Comparison of ENCODE assay signal across 11 cellular contexts in the genomic region with DNA sequence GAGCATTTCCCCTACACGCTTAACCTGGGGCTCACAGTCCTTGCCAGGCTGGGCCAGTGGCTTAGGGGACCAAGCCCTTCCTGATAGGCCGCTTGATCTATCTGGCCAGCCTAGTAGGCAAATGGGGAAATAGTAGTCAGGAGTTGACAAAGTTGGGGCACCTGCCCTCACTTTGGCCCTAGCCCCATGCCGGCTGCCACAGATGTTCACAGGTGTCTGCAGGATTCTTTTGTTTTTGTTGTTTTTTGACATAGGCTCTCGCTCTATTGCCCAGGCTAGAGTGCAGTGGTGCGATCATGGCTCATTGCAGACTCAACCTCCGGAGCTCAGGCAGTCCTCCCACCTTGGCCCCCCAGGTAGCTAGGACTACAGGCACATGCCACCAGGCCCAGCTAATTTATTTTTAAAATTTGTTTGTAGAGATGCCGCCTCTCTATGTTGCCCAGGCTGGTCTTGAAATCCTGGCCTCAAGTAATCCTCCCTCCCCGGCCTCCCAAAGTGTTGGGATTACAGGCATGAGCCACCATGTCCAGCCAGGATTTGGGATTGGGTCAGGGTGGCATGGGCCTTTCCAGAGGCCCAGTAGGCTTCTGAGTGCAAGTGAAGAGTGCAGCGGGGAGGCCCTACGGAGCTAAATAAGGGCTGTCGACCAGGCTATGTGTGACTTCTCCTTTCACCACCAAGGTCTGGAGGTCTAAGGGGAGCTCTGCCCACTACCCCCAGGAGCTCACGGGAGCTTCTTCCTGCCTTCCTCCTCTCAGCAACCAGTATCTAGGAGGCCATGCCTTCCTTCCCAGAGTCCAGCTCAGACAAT. TPM values are rescaled to one million over a fixed set of nuclear protein-coding genes. Genes with fewer than 3 reads are reported as not detected.
DNase-seq lines count a peak whose midpoint lies in the region; ATAC-seq and TF ChIP-seq lines count a peak whose summit lies in the region.
"Had no signal": no experiment of that assay in that cellular context is flagged by ENCODE, and none has a peak within 500 bp of the region (broad histone marks: within the 10 kb centered on the region; RNA-seq: fewer than 3 reads in every experiment).

No MANE protein-coding gene starts in this region.

- peaks cover 13% of the 10 kb centered on the region for H3K4me1 ChIP-seq in GM23338 (ENCODE audit: insufficient read depth)

- H2AFZ ChIP-seq in GM23338: 0 out of 2 replicates have a peak overlapping the region, but pooled peaks have one; percentile 9

- no peak overlapping the region for H3K27ac ChIP-seq in GM23338 (ENCODE audit: low read depth)
- H3K27ac ChIP-seq: suprapubic skin had no signal

- DNase-seq in GM23338 (ENCODE audit: low spot score) (no peak), MV-4-11 (lab: John Stamatoyannopoulos, UW) (peak; percentile 8), nephron progenitor cell (no peak), NCI-H446 treated with DMSO at 0.1 percent for 48 hours (lab: John Stamatoyannopoulos, UW) (no peak), DMS114 treated with DMSO at 0.1 percent for 48 hours (lab: John Stamatoyannopoulos, UW; ENCODE audit: unreplicated experiment) (no peak), progenitor cell of endocrine pancreas (ENCODE audit: low spot score, unreplicated experiment) (no peak)
- DNase-seq in activated T-helper 2 cell treated with anti-CD3 and anti-CD28 coated beads, Interferon-gamma antibody, Interleukin-2, Interleukin-4, amounts not matched to agents 10 μg/mL and 5 μg/mL and 100 μg/mL, durations not matched to agents 14 hours and 24 hours and 36 hours (ENCODE audit: low spot score): no peak
- DNase-seq: NCI-H146, NCI-H526 treated with DMSO at 0.1 percent for 48 hours, SW 1271 had no signal

- H3K27me3 Mint-ChIP-seq in GM23338 (ENCODE audit: insufficient read depth, low read depth, poor library complexity) (peaks cover 13% of the 10 kb centered on the region), nephron progenitor cell (ENCODE audit: low read depth, poor library complexity) (peaks cover 30% of the 10 kb centered on the region), progenitor cell of endocrine pancreas (peaks cover 4% of the 10 kb centered on the region)
- H3K27me3 Mint-ChIP-seq in activated T-helper 2 cell treated with anti-CD3 and anti-CD28 coated beads, Interferon-gamma antibody, Interleukin-2, Interleukin-4, amounts not matched to agents 10 μg/mL and 5 μg/mL and 100 μg/mL, durations not matched to agents 14 hours and 24 hours and 36 hours (ENCODE audit: low read depth): no peaks in the 10 kb centered on the region

- no peak overlapping the region for H3K27ac Mint-ChIP-seq in GM23338
- H3K27ac Mint-ChIP-seq in activated T-helper 2 cell treated with anti-CD3 and anti-CD28 coated beads, Interferon-gamma antibody, Interleukin-2, Interleukin-4, amounts not matched to agents 10 μg/mL and 5 μg/mL and 100 μg/mL, durations not matched to agents 14 hours and 24 hours and 36 hours: peak overlapping the region; percentile 98
- peak overlapping the region; percentile 88 for H3K27ac Mint-ChIP-seq in nephron progenitor cell
- H3K27ac Mint-ChIP-seq in progenitor cell of endocrine pancreas: no peak overlapping the region

- no peaks in the 10 kb centered on the region for H3F3A ChIP-seq in GM23338 (replicated peaks; ENCODE audit: low read depth)

- H3K4me3 ChIP-seq in GM23338: no peak overlapping the region
- H3K4me3 ChIP-seq: suprapubic skin had no signal

- H3K4me3 Mint-ChIP-seq in GM23338 (no peak overlapping the region), nephron progenitor cell (peak overlapping the region; percentile 1), progenitor cell of endocrine pancreas (ENCODE audit: low read depth) (no peak overlapping the region)
- H3K4me3 Mint-ChIP-seq in activated T-helper 2 cell treated with anti-CD3 and anti-CD28 coated beads, Interferon-gamma antibody, Interleukin-2, Interleukin-4, amounts not matched to agents 10 μg/mL and 5 μg/mL and 100 μg/mL, durations not matched to agents 14 hours and 24 hours and 36 hours (ENCODE audit: low read depth): no peak overlapping the region

- H3K36me3 ChIP-seq in GM23338 (ENCODE audit: insufficient read depth): no peaks in the 10 kb centered on the region
- H3K36me3 ChIP-seq: suprapubic skin had no signal

- peak overlapping the region; percentile 22; the same call in 1 of the 2 replicates for H3K4me2 ChIP-seq in GM23338

- no peak for ATAC-seq in GM23338

- H3K79me2 ChIP-seq in GM23338 (replicated peaks; ENCODE audit: insufficient read depth): no peaks in the 10 kb centered on the region

- H3K9me3 Mint-ChIP-seq in GM23338 (no peaks in the 10 kb centered on the region; the same call in 2 of the 3 replicates), nephron progenitor cell (no peaks in the 10 kb centered on the region), progenitor cell of endocrine pancreas (ENCODE audit: low read depth) (no peaks in the 10 kb centered on the region)
- no peaks in the 10 kb centered on the region for H3K9me3 Mint-ChIP-seq in activated T-helper 2 cell treated with anti-CD3 and anti-CD28 coated beads, Interferon-gamma antibody, Interleukin-2, Interleukin-4, amounts not matched to agents 10 μg/mL and 5 μg/mL and 100 μg/mL, durations not matched to agents 14 hours and 24 hours and 36 hours

- no peaks in the 10 kb centered on the region for H3K9me2 ChIP-seq in GM23338 (ENCODE audit: insufficient read depth)

- H3K36me3 Mint-ChIP-seq in GM23338 (ENCODE audit: low read depth): no peaks in the 10 kb centered on the region
- no peaks in the 10 kb centered on the region for H3K36me3 Mint-ChIP-seq in activated T-helper 2 cell treated with anti-CD3 and anti-CD28 coated beads, Interferon-gamma antibody, Interleukin-2, Interleukin-4, amounts not matched to agents 10 μg/mL and 5 μg/mL and 100 μg/mL, durations not matched to agents 14 hours and 24 hours and 36 hours (ENCODE audit: low read depth)
- H3K36me3 Mint-ChIP-seq in nephron progenitor cell (ENCODE audit: low read depth): no peaks in the 10 kb centered on the region
- H3K36me3 Mint-ChIP-seq in progenitor cell of endocrine pancreas (ENCODE audit: insufficient read depth): no peaks in the 10 kb centered on the region

- no peak for TF ChIP-seq CTCF in GM23338 (conservative IDR thresholded peaks at IDR 0.05; ENCODE audit: low read depth in 2 of 2)
- TF ChIP-seq CTCF in nephron progenitor cell (IDR thresholded peaks at IDR 0.05): no peak
- TF ChIP-seq CTCF in progenitor cell of endocrine pancreas (IDR thresholded peaks at IDR 0.05; ENCODE audit: unreplicated experiment): no peak

- H3K27me3 ChIP-seq in GM23338 (ENCODE audit: insufficient read depth): no peaks in the 10 kb centered on the region
- H3K27me3 ChIP-seq: suprapubic skin had no signal

- H4K20me1 ChIP-seq in GM23338 (replicated peaks; ENCODE audit: insufficient read depth): no peaks in the 10 kb centered on the region

- peaks cover 41% of the 10 kb centered on the region for H3K4me1 Mint-ChIP-seq in GM23338
- peaks cover 69% of the 10 kb centered on the region for H3K4me1 Mint-ChIP-seq in activated T-helper 2 cell treated with anti-CD3 and anti-CD28 coated beads, Interferon-gamma antibody, Interleukin-2, Interleukin-4, amounts not matched to agents 10 μg/mL and 5 μg/mL and 100 μg/mL, durations not matched to agents 14 hours and 24 hours and 36 hours (ENCODE audit: low read depth)
- H3K4me1 Mint-ChIP-seq in nephron progenitor cell: peaks cover 97% of the 10 kb centered on the region
- H3K4me1 Mint-ChIP-seq in progenitor cell of endocrine pancreas (ENCODE audit: low read depth): peaks cover 17% of the 10 kb centered on the region

- intact Hi-C loops in activated T-helper 2 cell treated with anti-CD3 and anti-CD28 coated beads, Interferon-gamma antibody, Interleukin-2, Interleukin-4, amounts not matched to agents 10 μg/mL and 5 μg/mL and 100 μg/mL, durations not matched to agents 14 hours and 24 hours and 36 hours (cut with micrococcal nuclease): loop anchor here (5.0 kb wide), 1 partner anchor 33 kb away; no protein-coding TSS in a partner anchor

TF ChIP-seq in GM23338, 12 proteins besides CTCF, POLR2A, EP300 and RAD21:
- TF ChIP-seq EZH2phosphoT487 (IDR thresholded peaks at IDR 0.05; ENCODE audit: unreplicated experiment) (no peak), JUNB (IDR thresholded peaks at IDR 0.05; ENCODE audit: unreplicated experiment) (no peak), STAT1 (IDR thresholded peaks at IDR 0.05; ENCODE audit: unreplicated experiment) (no peak)

RNA-seq across cellular contexts. Expression of a gene that starts 15.5 kb away (rescaled TPM):
- 55.1 and 60.1 TPM in 2 replicates for total RNA-seq in GM23338 (2014; rRNA removed; shearing (Covaris generic))
- 37.3 and 41.3 TPM in 2 replicates for polyA plus RNA-seq in GM23338 (2016; fragmentation: Nextera tagmentation; extraction: Ambion mirVana)
- total RNA-seq in activated T-helper 2 cell treated with anti-CD3 and anti-CD28 coated beads, Interferon-gamma antibody, Interleukin-2, Interleukin-4, amounts not matched to agents 10 μg/mL and 5 μg/mL and 100 μg/mL, durations not matched to agents 14 hours and 24 hours and 36 hours: 251 and 253 TPM in 2 replicates
- total RNA-seq in progenitor cell of endocrine pancreas: 80.0 and 81.0 TPM in 2 replicates

Comparison
In these comparisons a context has a peak if more than half of its experiments do, and no peak if none do; other contexts are left out.
1. H3K27ac Mint-ChIP-seq: peak in activated T-helper 2 cell treated with anti-CD3 and anti-CD28 coated beads, Interferon-gamma antibody, Interleukin-2, Interleukin-4, amounts not matched to agents 10 μg/mL and 5 μg/mL and 100 μg/mL, durations not matched to agents 14 hours and 24 hours and 36 hours (single experiment) and nephron progenitor cell (single experiment); none in GM23338 (single experiment) and progenitor cell of endocrine pancreas (single experiment).